33 cellular contexts compared by ENCODE assay signal in genomic region chr4:180652533-180652932, GRCh38.
"Had no signal": no experiment of that assay in that cellular context is flagged by ENCODE, and none has a peak within 500 bp of the region (broad histone marks: within the 10 kb centered on the region; RNA-seq: fewer than 3 reads in every experiment).

No MANE protein-coding gene starts in this region.

- H3K27me3 Mint-ChIP-seq: activated B cell treated with CpG ODN at 0.5 μM for 24 hours; activated CD4-positive, alpha-beta memory T cell treated with anti-CD3 and anti-CD28 coated beads for 36 hours; activated CD4-positive, alpha-beta T cell treated with anti-CD3 and anti-CD28 coated beads, Interleukin-2, amount 10 ng/mL, durations not matched to agents 24 days and 14 days; activated CD8-positive, alpha-beta T cell treated with anti-CD3 and anti-CD28 coated beads for 36 hours; activated naive CD4-positive, alpha-beta T cell treated with anti-CD3 and anti-CD28 coated beads, Interleukin-2, amount 10 ng/mL, durations not matched to agents 7 days and 5 days; activated naive CD4-positive, alpha-beta T cell treated with anti-CD3 and anti-CD28 coated beads, Interleukin-2, amount 50 U/mL, for 24 hours; activated naive CD8-positive, alpha-beta T cell; activated naive CD8-positive, alpha-beta T cell treated with anti-CD3 and anti-CD28 coated beads, Interleukin-2, amount 10 ng/mL, durations not matched to agents 7 days and 5 days; activated naive CD8-positive, alpha-beta T cell treated with anti-CD3 and anti-CD28 coated beads, Interleukin-2, amount 50 U/mL, for 24 hours; activated T-cell treated with anti-CD3 and anti-CD28 coated beads, Interleukin-2, amount 50 U/mL, for 24 hours; central memory CD8-positive, alpha-beta T cell had no signal

- H3K4me3 Mint-ChIP-seq: activated B cell treated with CpG ODN at 0.5 μM for 24 hours; activated CD4-positive, alpha-beta memory T cell treated with anti-CD3 and anti-CD28 coated beads for 36 hours; activated CD4-positive, alpha-beta T cell treated with anti-CD3 and anti-CD28 coated beads, Interleukin-2, amount 10 ng/mL, durations not matched to agents 24 days and 14 days; activated CD8-positive, alpha-beta T cell treated with anti-CD3 and anti-CD28 coated beads for 36 hours; activated naive CD4-positive, alpha-beta T cell treated with anti-CD3 and anti-CD28 coated beads, Interleukin-2, amount 10 ng/mL, durations not matched to agents 7 days and 5 days; activated naive CD4-positive, alpha-beta T cell treated with anti-CD3 and anti-CD28 coated beads, Interleukin-2, amount 50 U/mL, for 24 hours; activated naive CD8-positive, alpha-beta T cell; activated naive CD8-positive, alpha-beta T cell treated with anti-CD3 and anti-CD28 coated beads, Interleukin-2, amount 10 ng/mL, durations not matched to agents 7 days and 5 days; activated naive CD8-positive, alpha-beta T cell treated with anti-CD3 and anti-CD28 coated beads, Interleukin-2, amount 50 U/mL, for 24 hours; activated T-cell treated with anti-CD3 and anti-CD28 coated beads, Interleukin-2, amount 50 U/mL, for 24 hours; brain; central memory CD8-positive, alpha-beta T cell; T-helper 1 cell treated with Interleukin-12 subunit alpha and Interleukin-12 subunit beta and Interleukin-4 antibody, amounts not matched to agents 30 μg/mL and 1 μg/mL, for 36 hours; T-helper 2 cell treated with Interferon-gamma antibody and Interleukin-4, amounts not matched to agents 5 μg/mL and 100 μg/mL, for 36 hours had no signal

- H3K4me3 ChIP-seq: ascending aorta, cardiac muscle cell had no signal

- H3K27ac ChIP-seq: ascending aorta, cardiac muscle cell, VCaP had no signal

- H3K36me3 Mint-ChIP-seq: activated CD4-positive, alpha-beta memory T cell treated with anti-CD3 and anti-CD28 coated beads for 36 hours; activated naive CD4-positive, alpha-beta T cell treated with anti-CD3 and anti-CD28 coated beads, Interleukin-2, amount 10 ng/mL, durations not matched to agents 7 days and 5 days; activated naive CD4-positive, alpha-beta T cell treated with anti-CD3 and anti-CD28 coated beads, Interleukin-2, amount 50 U/mL, for 24 hours; activated naive CD8-positive, alpha-beta T cell; activated naive CD8-positive, alpha-beta T cell treated with anti-CD3 and anti-CD28 coated beads, Interleukin-2, amount 10 ng/mL, durations not matched to agents 7 days and 5 days; brain had no signal

- H3K4me1 ChIP-seq: ascending aorta had no signal

- ATAC-seq: activated CD8-positive, alpha-beta T cell treated with anti-CD3 and anti-CD28 coated beads for 36 hours; activated naive CD8-positive, alpha-beta T cell treated with anti-CD3 and anti-CD28 coated beads, Interleukin-2, amount 50 U/mL, for 24 hours had no signal

- DNase-seq: activated B cell treated with CpG ODN at 0.5 μM for 24 hours; activated CD4-positive, alpha-beta memory T cell treated with anti-CD3 and anti-CD28 coated beads for 36 hours; activated CD4-positive, alpha-beta T cell treated with anti-CD3 and anti-CD28 coated beads for 4 hours; activated CD4-positive, alpha-beta T cell treated with anti-CD3 and anti-CD28 coated beads, Interleukin-2, amount 10 ng/mL, durations not matched to agents 24 days and 14 days; activated CD4-positive, alpha-beta T cell treated with anti-CD3 and anti-CD28 coated beads, Interleukin-2, amount 50 U/mL, for 1 hour; activated CD4-positive, alpha-beta T cell treated with anti-CD3 and anti-CD28 coated beads, Interleukin-2, amount 50 U/mL, for 4 hours; activated CD4-positive, CD25-positive, alpha-beta regulatory T cell treated with anti-CD3 and anti-CD28 coated beads, Interleukin-2, amount 50 U/mL, for 72 hours; activated CD8-positive, alpha-beta memory T cell treated with anti-CD3 and anti-CD28 coated beads, Interleukin-2, amount 50 U/mL, for 48 hours; activated CD8-positive, alpha-beta T cell treated with anti-CD3 and anti-CD28 coated beads for 36 hours; activated effector memory CD4-positive, alpha-beta T cell treated with Interleukin-2 at 50 U/mL for 16 hours; activated gamma-delta T cell; activated naive CD4-positive, alpha-beta T cell treated with anti-CD3 and anti-CD28 coated beads, Interleukin-2, amount 10 ng/mL, durations not matched to agents 7 days and 5 days; activated naive CD4-positive, alpha-beta T cell treated with Interleukin-2 at 50 U/mL for 16 hours; activated naive CD8-positive, alpha-beta T cell treated with anti-CD3 and anti-CD28 coated beads, Interleukin-2, amount 10 ng/mL, durations not matched to agents 7 days and 5 days; activated naive CD8-positive, alpha-beta T cell treated with anti-CD3 and anti-CD28 coated beads, Interleukin-2, amount 50 U/mL, for 24 hours; activated T-cell treated with anti-CD3 and anti-CD28 coated beads, Interleukin-2, amount 50 U/mL, for 24 hours; activated T-cell treated with anti-CD3 and anti-CD28 coated beads, Interleukin-2, amount 50 U/mL, for 48 hours; amygdala; anterior cingulate cortex; caudate nucleus; cerebellar nuclear complex; T-helper 2 cell; T-helper 9 cell had no signal

- H3K36me3 ChIP-seq: ascending aorta, cardiac muscle cell had no signal

- H3K27me3 ChIP-seq: ascending aorta, cardiac muscle cell had no signal

- H3K27ac Mint-ChIP-seq: activated B cell treated with CpG ODN at 0.5 μM for 24 hours; activated CD4-positive, alpha-beta memory T cell treated with anti-CD3 and anti-CD28 coated beads for 36 hours; activated CD4-positive, alpha-beta T cell treated with anti-CD3 and anti-CD28 coated beads, Interleukin-2, amount 10 ng/mL, durations not matched to agents 24 days and 14 days; activated CD8-positive, alpha-beta T cell treated with anti-CD3 and anti-CD28 coated beads for 36 hours; activated naive CD4-positive, alpha-beta T cell treated with anti-CD3 and anti-CD28 coated beads, Interleukin-2, amount 10 ng/mL, durations not matched to agents 7 days and 5 days; activated naive CD4-positive, alpha-beta T cell treated with anti-CD3 and anti-CD28 coated beads, Interleukin-2, amount 50 U/mL, for 24 hours; activated naive CD8-positive, alpha-beta T cell; activated naive CD8-positive, alpha-beta T cell treated with anti-CD3 and anti-CD28 coated beads, Interleukin-2, amount 10 ng/mL, durations not matched to agents 7 days and 5 days; activated naive CD8-positive, alpha-beta T cell treated with anti-CD3 and anti-CD28 coated beads, Interleukin-2, amount 50 U/mL, for 24 hours; activated T-cell treated with anti-CD3 and anti-CD28 coated beads, Interleukin-2, amount 50 U/mL, for 24 hours; activated T-helper 2 cell treated with anti-CD3 and anti-CD28 coated beads, Interferon-gamma antibody, Interleukin-2, Interleukin-4, amounts not matched to agents 10 μg/mL and 5 μg/mL and 100 μg/mL, durations not matched to agents 14 hours and 24 hours and 36 hours; brain; T-helper 1 cell treated with Interleukin-12 subunit alpha and Interleukin-12 subunit beta and Interleukin-4 antibody, amounts not matched to agents 30 μg/mL and 1 μg/mL, for 36 hours; T-helper 2 cell treated with Interferon-gamma antibody and Interleukin-4, amounts not matched to agents 5 μg/mL and 100 μg/mL, for 36 hours had no signal

- H3K9me3 ChIP-seq: ascending aorta had no signal

- H3K4me1 Mint-ChIP-seq: activated B cell treated with CpG ODN at 0.5 μM for 24 hours; activated CD4-positive, alpha-beta T cell treated with anti-CD3 and anti-CD28 coated beads, Interleukin-2, amount 10 ng/mL, durations not matched to agents 24 days and 14 days; activated naive CD4-positive, alpha-beta T cell treated with anti-CD3 and anti-CD28 coated beads, Interleukin-2, amount 10 ng/mL, durations not matched to agents 7 days and 5 days; activated naive CD4-positive, alpha-beta T cell treated with anti-CD3 and anti-CD28 coated beads, Interleukin-2, amount 50 U/mL, for 24 hours; activated naive CD8-positive, alpha-beta T cell treated with anti-CD3 and anti-CD28 coated beads, Interleukin-2, amount 10 ng/mL, durations not matched to agents 7 days and 5 days; activated naive CD8-positive, alpha-beta T cell treated with anti-CD3 and anti-CD28 coated beads, Interleukin-2, amount 50 U/mL, for 24 hours; central memory CD8-positive, alpha-beta T cell had no signal

- H3K9me3 Mint-ChIP-seq: activated B cell treated with CpG ODN at 0.5 μM for 24 hours; activated CD4-positive, alpha-beta memory T cell treated with anti-CD3 and anti-CD28 coated beads for 36 hours; activated CD4-positive, alpha-beta T cell treated with anti-CD3 and anti-CD28 coated beads, Interleukin-2, amount 10 ng/mL, durations not matched to agents 24 days and 14 days; activated CD8-positive, alpha-beta T cell treated with anti-CD3 and anti-CD28 coated beads for 36 hours; activated naive CD4-positive, alpha-beta T cell treated with anti-CD3 and anti-CD28 coated beads, Interleukin-2, amount 10 ng/mL, durations not matched to agents 7 days and 5 days; activated naive CD4-positive, alpha-beta T cell treated with anti-CD3 and anti-CD28 coated beads, Interleukin-2, amount 50 U/mL, for 24 hours; activated naive CD8-positive, alpha-beta T cell treated with anti-CD3 and anti-CD28 coated beads, Interleukin-2, amount 10 ng/mL, durations not matched to agents 7 days and 5 days; activated naive CD8-positive, alpha-beta T cell treated with anti-CD3 and anti-CD28 coated beads, Interleukin-2, amount 50 U/mL, for 24 hours; activated T-cell treated with anti-CD3 and anti-CD28 coated beads, Interleukin-2, amount 50 U/mL, for 24 hours; activated T-helper 2 cell treated with anti-CD3 and anti-CD28 coated beads, Interferon-gamma antibody, Interleukin-2, Interleukin-4, amounts not matched to agents 10 μg/mL and 5 μg/mL and 100 μg/mL, durations not matched to agents 14 hours and 24 hours and 36 hours; brain; T-helper 1 cell treated with Interleukin-12 subunit alpha and Interleukin-12 subunit beta and Interleukin-4 antibody, amounts not matched to agents 30 μg/mL and 1 μg/mL, for 36 hours; T-helper 2 cell treated with Interferon-gamma antibody and Interleukin-4, amounts not matched to agents 5 μg/mL and 100 μg/mL, for 36 hours had no signal
